In the genomic region with DNA sequence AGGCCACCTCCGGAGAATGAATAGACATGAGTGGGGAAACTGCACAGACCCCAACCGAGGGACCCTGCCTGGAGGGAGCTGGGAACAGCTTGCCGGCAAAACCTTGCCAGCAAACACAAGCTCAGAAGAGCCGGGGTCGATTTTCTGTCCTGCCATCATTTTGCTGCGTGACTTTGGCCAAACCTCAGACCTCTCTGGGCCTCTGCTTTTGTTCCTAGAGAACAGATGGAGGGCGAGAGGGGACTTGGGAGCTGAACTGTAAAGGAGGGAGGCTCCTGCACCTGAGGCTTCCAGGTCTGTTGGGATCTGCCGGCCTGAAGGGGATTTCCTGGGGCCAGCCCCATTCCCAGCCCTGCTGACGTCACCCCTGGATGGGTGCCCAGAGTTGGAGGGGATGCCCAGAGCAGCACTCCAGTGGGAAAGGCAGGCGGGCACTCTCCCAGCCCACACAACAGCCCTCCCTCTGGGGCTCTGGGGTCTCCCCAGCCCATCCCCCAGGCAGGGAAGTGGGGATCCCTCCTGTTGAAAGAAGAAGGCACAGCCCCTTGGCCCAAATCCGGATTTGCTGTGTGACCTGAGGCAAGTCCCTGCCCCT, we compare ENCODE assay signal across 9 cellular contexts. TPM values are rescaled to one million over a fixed set of nuclear protein-coding genes. Genes with fewer than 3 reads are reported as not detected.
A peak's percentile ranks its signal among the peaks of the same experiment; 100 is the strongest.
DNase-seq lines count a peak whose midpoint lies in the region; ATAC-seq and TF ChIP-seq lines count a peak whose summit lies in the region.
"Had no signal": no experiment of that assay in that cellular context is flagged by ENCODE, and none has a peak within 500 bp of the region (broad histone marks: within the 10 kb centered on the region; RNA-seq: fewer than 3 reads in every experiment).

No MANE protein-coding gene starts in this region.

- TF ChIP-seq CTCF in GM10248 (IDR thresholded peaks at IDR 0.05; ENCODE audit: control extremely low read depth, extremely low read depth, low read depth, missing control alignments) = no peak

- H3K4me1 ChIP-seq in urinary bladder (ENCODE audit: insufficient read depth) = no peaks in the 10 kb centered on the region

- H3K4me3 ChIP-seq in MG63 (no peak overlapping the region), urinary bladder (ENCODE audit: low read depth, low read length) (no peak overlapping the region)

- POLR2A ChIA-PET in GM10248 (lab: Yijun Ruan, JAX) = no interaction called here

- H3K9me3 Mint-ChIP-seq in natural killer cell treated with Interleukin-12 subunit alpha and Interleukin-12 subunit beta and Interleukin-15 and Interleukin-18, amount 100 ng/mL, for 72 hours = no peaks in the 10 kb centered on the region

- peaks cover 0 to 2% of the 10 kb centered on the region in 2 donors for H3K27me3 Mint-ChIP-seq in natural killer cell treated with Interleukin-12 subunit alpha and Interleukin-12 subunit beta and Interleukin-15 and Interleukin-18, amount 100 ng/mL, for 72 hours

- H3K4me3 Mint-ChIP-seq in natural killer cell treated with Interleukin-12 subunit alpha and Interleukin-12 subunit beta and Interleukin-15 and Interleukin-18, amount 100 ng/mL, for 72 hours = no peak overlapping the region
- H3K4me3 Mint-ChIP-seq: activated naive CD8-positive, alpha-beta T cell had no signal

- no peak overlapping the region for H3K27ac Mint-ChIP-seq in natural killer cell treated with Interleukin-12 subunit alpha and Interleukin-12 subunit beta and Interleukin-15 and Interleukin-18, amount 100 ng/mL, for 72 hours
- H3K27ac Mint-ChIP-seq: activated naive CD8-positive, alpha-beta T cell had no signal

- H3K9me3 ChIP-seq in MG63 = no peaks in the 10 kb centered on the region

- DNase-seq in MG63 (peak; percentile 87), astrocyte of the hippocampus (ENCODE audit: low read depth, low spot score) (peak; percentile 97), kidney tubule cell (ENCODE audit: low spot score) (peak; percentile 90), GM10248 (ENCODE audit: extremely low spot score) (no peak)
- no peak for DNase-seq in natural killer cell treated with Interleukin-12 subunit alpha and Interleukin-12 subunit beta and Interleukin-15 and Interleukin-18, amount 100 ng/mL, for 72 hours (ENCODE audit: low spot score)

- H3K36me3 ChIP-seq in MG63 (no peaks in the 10 kb centered on the region), urinary bladder (ENCODE audit: insufficient read depth) (no peaks in the 10 kb centered on the region)

- ATAC-seq in HG03432 (IDR thresholded peaks at IDR 0.05; ENCODE audit: unreplicated experiment) = no peak
- no peak for ATAC-seq in natural killer cell treated with Interleukin-12 subunit alpha and Interleukin-12 subunit beta and Interleukin-15 and Interleukin-18, amount 100 ng/mL, for 72 hours

- 38% methylated on average over 11 of the region's 11 CpGs for WGBS in urinary bladder

- CTCF ChIA-PET in GM10248 (lab: Yijun Ruan, JAX) = no interaction called here

- peak overlapping the region; percentile 12 for H3K27ac ChIP-seq in urinary bladder (ENCODE audit: low read depth)
- H3K27ac ChIP-seq: HL-60 had no signal

- no peaks in the 10 kb centered on the region for H3K4me1 Mint-ChIP-seq in natural killer cell treated with Interleukin-12 subunit alpha and Interleukin-12 subunit beta and Interleukin-15 and Interleukin-18, amount 100 ng/mL, for 72 hours (ENCODE audit: low read depth in 2 of 2)

- no peaks in the 10 kb centered on the region for H3K36me3 Mint-ChIP-seq in natural killer cell treated with Interleukin-12 subunit alpha and Interleukin-12 subunit beta and Interleukin-15 and Interleukin-18, amount 100 ng/mL, for 72 hours
- H3K36me3 Mint-ChIP-seq: activated naive CD8-positive, alpha-beta T cell had no signal

- H3K27me3 ChIP-seq in MG63 = no peaks in the 10 kb centered on the region

RNA-seq across cellular contexts. Expression of a gene that starts 40.4 kb away (rescaled TPM):
- total RNA-seq in MG63 (2014; rRNA removed; shearing (Covaris generic); ENCODE audit: low replicate concordance) = 1.2 and 4.6 TPM in 2 replicates
- 6.8 TPM for total RNA-seq in urinary bladder
- polyA plus RNA-seq in urinary bladder = 47.2 TPM
- total RNA-seq in natural killer cell treated with Interleukin-12 subunit alpha and Interleukin-12 subunit beta and Interleukin-15 and Interleukin-18, amount 100 ng/mL, for 72 hours = 1 to 10 TPM; 1.0 to 9.3 TPM

Comparison
In these comparisons a context has a peak if more than half of its experiments do, and no peak if none do; other contexts are left out.
1. DNase-seq: peak in MG63 (single experiment), astrocyte of the hippocampus (single experiment) and kidney tubule cell (single experiment); none in GM10248 (single experiment) and natural killer cell treated with Interleukin-12 subunit alpha and Interleukin-12 subunit beta and Interleukin-15 and Interleukin-18, amount 100 ng/mL, for 72 hours (single experiment).